Comparison of ENCODE assay signal across 8 cellular contexts in genomic region chr10:62632071-62632809, GRCh38.
DNase-seq lines count a peak whose midpoint lies in the region; ATAC-seq, FAIRE-seq and TF ChIP-seq lines count a peak whose summit lies in the region.

No MANE protein-coding gene starts in this region.

- TF ChIP-seq CTCF in D721Med (IDR thresholded peaks at IDR 0.05; ENCODE audit: insufficient read depth, missing control alignments) = no peak
- no peak for TF ChIP-seq CTCF in kidney (IDR thresholded peaks at IDR 0.05; ENCODE audit: borderline replicate concordance, extremely low read depth, insufficient read depth)
- no peak for TF ChIP-seq CTCF in SK-N-SH (IDR thresholded peaks at IDR 0.05)

- POLR2A ChIA-PET in SK-N-SH (lab: Yijun Ruan, JAX) = no interaction called here

- DNase-seq in NOMO-1 treated with dmso at 0.1 percent for 144 hours (lab: John Stamatoyannopoulos, UW; ENCODE audit: unreplicated experiment) (peak; percentile 64), pons (ENCODE audit: low spot score) (peak; percentile 76), D721Med (ENCODE audit: insufficient read length, low spot score) (no peak), kidney (no peak), SK-N-SH (no peak)

- no peak for FAIRE-seq in D721Med (lab: Jason Lieb, UNC)
- FAIRE-seq in kidney (lab: Jason Lieb, UNC) = no peak

- no peaks in the 10 kb centered on the region for H3K9me3 Mint-ChIP-seq in activated naive CD8-positive, alpha-beta T cell (ENCODE audit: low read depth)

- H3K4me1 Mint-ChIP-seq in activated naive CD8-positive, alpha-beta T cell (ENCODE audit: low read depth) = peaks cover 26% of the 10 kb centered on the region

- no peaks in the 10 kb centered on the region for H3K27me3 ChIP-seq in SK-N-SH (ENCODE audit: insufficient read depth)

- peak overlapping the region; percentile 50 for H3K27ac Mint-ChIP-seq in activated naive CD8-positive, alpha-beta T cell

- H3K4me3 ChIP-seq in kidney (ENCODE audit: low read length in 2 of 2) = no peak overlapping the region
- no peak overlapping the region for H3K4me3 ChIP-seq in SK-N-SH (ENCODE audit: low read depth in 2 of 2, low read length in 1 of 2)

- H3F3A ChIP-seq in SK-N-SH (replicated peaks; ENCODE audit: insufficient read depth) = no peaks in the 10 kb centered on the region

- H3K4me1 ChIP-seq in kidney (ENCODE audit: control insufficient read depth in 1 of 2, insufficient read depth in 1 of 2, low read depth in 1 of 2, low read length in 2 of 2) (no peaks in the 10 kb centered on the region), SK-N-SH (ENCODE audit: control insufficient read depth in 1 of 2, insufficient read depth in 2 of 2, low read depth in 1 of 2, low read length in 1 of 2) (0 out of 4 replicates have a peak, but pooled peaks cover 0 to 1% of the 10 kb centered on the region in 2 experiments)

- 54% methylated on average over 11 of the region's 12 CpGs for WGBS in SK-N-SH (ENCODE audit: low lambda C conversion rate)

- no peaks in the 10 kb centered on the region for H3K27me3 Mint-ChIP-seq in activated naive CD8-positive, alpha-beta T cell

- H2AFZ ChIP-seq in SK-N-SH (ENCODE audit: low read depth) = no peak overlapping the region

- no peaks in the 10 kb centered on the region for H3K36me3 Mint-ChIP-seq in activated naive CD8-positive, alpha-beta T cell

- H4K20me1 ChIP-seq in SK-N-SH (ENCODE audit: insufficient read depth) = no peaks in the 10 kb centered on the region

- H3K27ac ChIP-seq in kidney (ENCODE audit: low read depth in 2 of 2, low read length in 2 of 2) (no peak overlapping the region), SK-N-SH (ENCODE audit: low read depth in 2 of 2, low read length in 1 of 2) (no peak overlapping the region)

- no peaks in the 10 kb centered on the region for H3K9me2 ChIP-seq in SK-N-SH

- intact Hi-C loops in kidney (cut with DNase I) = no loop called here

- CTCF ChIA-PET in SK-N-SH (lab: Yijun Ruan, JAX) = no interaction called here

- TF ChIP-seq EP300 in SK-N-SH (IDR thresholded peaks at IDR 0.05; ENCODE audit: borderline replicate concordance in 1 of 2, low read depth in 1 of 2, low read length in 1 of 2) = no peak

- ATAC-seq in GM18519 (IDR thresholded peaks at IDR 0.05; ENCODE audit: low FRiP score, unreplicated experiment) = peak; percentile 67
- peak; percentile 71 for ATAC-seq in HG02798 (IDR thresholded peaks at IDR 0.05; ENCODE audit: poor library complexity, unreplicated experiment)

- no peak overlapping the region for H3K4me3 Mint-ChIP-seq in activated naive CD8-positive, alpha-beta T cell

- H3K36me3 ChIP-seq in kidney (ENCODE audit: control insufficient read depth in 1 of 2, insufficient read depth in 2 of 2, low read length in 2 of 2) (no peaks in the 10 kb centered on the region), SK-N-SH (replicated peaks in 1 of 2; ENCODE audit: control insufficient read depth in 1 of 2, insufficient read depth in 2 of 2, low read length in 1 of 2) (no peaks in the 10 kb centered on the region)

- H3K4me2 ChIP-seq in SK-N-SH = no peak overlapping the region

- TF ChIP-seq RAD21 in SK-N-SH (IDR thresholded peaks at IDR 0.05; ENCODE audit: low read length) = no peak

- no peak overlapping the region for H3K9ac ChIP-seq in kidney (ENCODE audit: low read length in 2 of 2)
- no peak overlapping the region for H3K9ac ChIP-seq in SK-N-SH

- H3K79me2 ChIP-seq in SK-N-SH (ENCODE audit: insufficient read depth) = no peaks in the 10 kb centered on the region

- H3K9me3 ChIP-seq in kidney (ENCODE audit: control insufficient read depth in 1 of 2, low read length in 2 of 2) (no peaks in the 10 kb centered on the region), SK-N-SH (no peaks in the 10 kb centered on the region)

TF ChIP-seq in SK-N-SH, 30 proteins besides CTCF, POLR2A, EP300 and RAD21:
- no peak for TF ChIP-seq IRF3 (IDR thresholded peaks at IDR 0.05; ENCODE audit: low read depth, low read length)
- TF ChIP-seq EZH2phosphoT487 (IDR thresholded peaks at IDR 0.05; ENCODE audit: borderline replicate concordance, low read depth) = no peak
- no peak for TF ChIP-seq ELF1 (IDR thresholded peaks at IDR 0.05)
- no peak for TF ChIP-seq POLR2AphosphoS5 (IDR thresholded peaks at IDR 0.05; ENCODE audit: low read depth, low read length)
- no peak for TF ChIP-seq TAF1 (IDR thresholded peaks at IDR 0.05; ENCODE audit: borderline replicate concordance, low read depth, low read length)
- no peak for TF ChIP-seq MXI1 (IDR thresholded peaks at IDR 0.05; ENCODE audit: low read depth, low read length)
- no peak for TF ChIP-seq SIN3A (IDR thresholded peaks at IDR 0.05; ENCODE audit: borderline replicate concordance, low read depth, low read length)
- TF ChIP-seq USF2 (IDR thresholded peaks at IDR 0.05; ENCODE audit: borderline replicate concordance, low read depth, low read length) = no peak
- TF ChIP-seq SMC3 (IDR thresholded peaks at IDR 0.05; ENCODE audit: low read depth, low read length) = no peak
- TF ChIP-seq JUND (IDR thresholded peaks at IDR 0.05) = no peak
- no peak for TF ChIP-seq RCOR1 (IDR thresholded peaks at IDR 0.05; ENCODE audit: low read length)
- no peak for TF ChIP-seq FOXM1 (IDR thresholded peaks at IDR 0.05; ENCODE audit: low read depth)
- TF ChIP-seq YY1 (IDR thresholded peaks at IDR 0.05; ENCODE audit: low read depth) = no peak

Comparison
In these comparisons a context has a peak if more than half of its experiments do, and no peak if none do; other contexts are left out.
1. DNase-seq: peak in NOMO-1 treated with dmso at 0.1 percent for 144 hours (single experiment) and pons (single experiment); none in D721Med (single experiment), kidney (single experiment) and SK-N-SH (single experiment).